ENCODE assay signal across 1 cellular context in genomic region chr5:171437286-171437821, GRCh38.
TF ChIP-seq lines count a peak whose summit lies in the region.

No MANE protein-coding gene starts in this region.

TF ChIP-seq in H1, 55 proteins besides CTCF, POLR2A, EP300 and RAD21:
- TF ChIP-seq KDM1A (IDR thresholded peaks at IDR 0.05; ENCODE audit: borderline replicate concordance, low read length) (no peak), KDM4A (IDR thresholded peaks at IDR 0.05; ENCODE audit: low read depth, low read length, severe bottlenecking) (no peak), JUN (IDR thresholded peaks at IDR 0.05; ENCODE audit: low read depth, low read length) (no peak), ASH2L (IDR thresholded peaks at IDR 0.05; ENCODE audit: low read length) (peak; percentile 62), BACH1 (IDR thresholded peaks at IDR 0.05; ENCODE audit: low read length) (no peak), SUZ12 (IDR thresholded peaks at IDR 0.05; ENCODE audit: low read length) (0 out of 2 replicates have a peak, but pooled peaks have one; percentile 32), EGR1 (IDR thresholded peaks at IDR 0.05; ENCODE audit: borderline replicate concordance, low read depth, low read length) (peak; percentile 85), RBBP5 (IDR thresholded peaks at IDR 0.05; ENCODE audit: borderline replicate concordance, low read depth, low read length) (0 out of 2 replicates have a peak, but pooled peaks have one; percentile 67), CTBP2 (IDR thresholded peaks at IDR 0.05; ENCODE audit: borderline replicate concordance, insufficient read depth, insufficient read length, low read length) (peak; percentile 45)
- TF ChIP-seq, protein P1, sequence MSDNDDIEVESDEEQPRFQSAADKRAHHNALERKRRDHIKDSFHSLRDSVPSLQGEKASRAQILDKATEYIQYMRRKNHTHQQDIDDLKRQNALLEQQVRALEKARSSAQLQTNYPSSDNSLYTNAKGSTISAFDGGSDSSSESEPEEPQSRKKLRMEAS (IDR thresholded peaks at IDR 0.05), result peak; percentile 31; the same call in 1 of the 2 replicates
